ENCODE assay signal across 22 cellular contexts in the genomic region with DNA sequence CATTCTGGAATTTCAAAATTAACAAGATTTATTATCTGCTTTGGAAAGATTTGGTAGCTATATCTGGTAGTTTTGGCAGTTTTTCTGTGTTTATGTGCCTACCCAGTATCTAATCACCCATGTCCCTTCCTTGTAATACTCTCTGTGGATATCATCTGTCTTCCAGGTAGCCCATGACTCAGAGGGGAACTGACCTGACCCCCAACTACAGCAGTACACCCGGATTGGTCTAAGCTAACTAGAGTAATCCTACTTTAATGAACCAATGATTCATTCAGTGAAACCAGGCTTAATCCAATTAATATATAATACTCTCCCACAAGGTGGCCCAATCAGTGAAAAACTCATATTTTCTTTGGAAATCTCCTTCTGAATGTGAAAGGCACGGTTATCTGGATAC.
DNase-seq lines count a peak whose midpoint lies in the region; TF ChIP-seq lines count a peak whose summit lies in the region.
"Had no signal": no experiment of that assay in that cellular context is flagged by ENCODE, and none has a peak within 500 bp of the region (broad histone marks: within the 10 kb centered on the region; RNA-seq: fewer than 3 reads in every experiment).

No MANE protein-coding gene starts in this region.

- H3K27me3 ChIP-seq in mammary epithelial cell (ENCODE audit: insufficient read depth, low read length), result no peaks in the 10 kb centered on the region
- H3K27me3 ChIP-seq: BLaER1 treated with 17β-estradiol and CSF1 and Interleukin-3, amounts not matched to agents 10 nM and 100 nM had no signal

- H4K20me1 ChIP-seq in mammary epithelial cell (ENCODE audit: insufficient read depth, low read length), result no peaks in the 10 kb centered on the region
- H4K20me1 ChIP-seq: BLaER1 treated with 17β-estradiol and CSF1 and Interleukin-3, amounts not matched to agents 10 nM and 100 nM had no signal

- intact Hi-C loops in mammary epithelial cell (cut with micrococcal nuclease), result no loop called here
- intact Hi-C loops in MCF 10A (cut with micrococcal nuclease), result no loop called here

- no peaks in the 10 kb centered on the region for H3K9me3 Mint-ChIP-seq in MCF 10A (ENCODE audit: unreplicated experiment)
- H3K9me3 Mint-ChIP-seq in progenitor cell of endocrine pancreas (ENCODE audit: low read depth), result peaks cover 14% of the 10 kb centered on the region

- H3K36me3 ChIP-seq in mammary epithelial cell (ENCODE audit: insufficient read depth, low read length), result no peaks in the 10 kb centered on the region
- H3K36me3 ChIP-seq: BE2C had no signal

- WGBS in mammary epithelial cell (ENCODE audit: low coverage, missing lambda C conversion rate), result 48% methylated on average over 2 of the region's 2 CpGs

- no peaks in the 10 kb centered on the region for H3K4me1 ChIP-seq in mammary epithelial cell (ENCODE audit: insufficient read depth, low read length)
- H3K4me1 ChIP-seq: BLaER1 treated with 17β-estradiol and CSF1 and Interleukin-3, amounts not matched to agents 10 nM and 100 nM had no signal

- no peak for TF ChIP-seq CTCF in mammary epithelial cell (conservative IDR thresholded peaks at IDR 0.05 in 1 of 2, IDR thresholded peaks at IDR 0.05 in 1 of 2; ENCODE audit: extremely low read depth in 1 of 2, insufficient read depth in 1 of 2, low read depth in 1 of 2, low read length in 2 of 2)
- TF ChIP-seq CTCF in MCF 10A (IDR thresholded peaks at IDR 0.05; ENCODE audit: unreplicated experiment), result no peak
- no peak for TF ChIP-seq CTCF in retinal pigment epithelial cell (conservative IDR thresholded peaks at IDR 0.05; ENCODE audit: low read depth, low read length)
- TF ChIP-seq CTCF in progenitor cell of endocrine pancreas (IDR thresholded peaks at IDR 0.05; ENCODE audit: unreplicated experiment), result no peak

- no peak overlapping the region for H3K9ac ChIP-seq in mammary epithelial cell (ENCODE audit: insufficient read depth, low read length)
- H3K9ac ChIP-seq: BLaER1 treated with 17β-estradiol and CSF1 and Interleukin-3, amounts not matched to agents 10 nM and 100 nM; GM23248 had no signal

- no peak overlapping the region for H3K4me3 Mint-ChIP-seq in MCF 10A (ENCODE audit: unreplicated experiment)
- H3K4me3 Mint-ChIP-seq in progenitor cell of endocrine pancreas (ENCODE audit: low read depth), result no peak overlapping the region
- H3K4me3 Mint-ChIP-seq: CD14-positive monocyte; CD4-positive, alpha-beta T cell; CD8-positive, alpha-beta memory T cell had no signal

- H3K4me1 Mint-ChIP-seq in MCF 10A (ENCODE audit: insufficient read depth, unreplicated experiment) (peaks cover 13% of the 10 kb centered on the region), progenitor cell of endocrine pancreas (ENCODE audit: low read depth) (peaks cover 8% of the 10 kb centered on the region)
- H3K4me1 Mint-ChIP-seq: CD14-positive monocyte; CD8-positive, alpha-beta memory T cell had no signal

- DNase-seq in mammary epithelial cell, result peak; percentile 11
- DNase-seq in MCF 10A (ENCODE audit: unreplicated experiment), result no peak
- peak; percentile 29 for DNase-seq in cerebellar cortex (ENCODE audit: low spot score)
- peak; percentile 31 for DNase-seq in kidney tubule cell (ENCODE audit: low spot score)
- DNase-seq in retinal pigment epithelial cell (ENCODE audit: low read depth), result peak; percentile 94
- no peak for DNase-seq in progenitor cell of endocrine pancreas (ENCODE audit: low spot score, unreplicated experiment)
- DNase-seq in stimulated activated CD4-positive, alpha-beta T cell treated with anti-CD3 and anti-CD28 coated beads, Interleukin-2, amount 100 ng/mL, for 24 hours, result no peak
- DNase-seq in stimulated activated naive CD4-positive, alpha-beta T cell (lab: John Stamatoyannopoulos, UW), result no peak
- DNase-seq: AML-193; BE2C; CD4-positive, alpha-beta T cell; CD8-positive, alpha-beta memory T cell; DMS 273 treated with DMSO at 0.1 percent for 48 hours; DMS79; EL; GF-D8; GM23248; H7; HCEC 1CT had no signal

- H2AFZ ChIP-seq in mammary epithelial cell (ENCODE audit: low read depth, low read length), result no peak overlapping the region
- H2AFZ ChIP-seq: GM23248 had no signal

- peaks cover 2% of the 10 kb centered on the region for H3K9me3 ChIP-seq in mammary epithelial cell (replicated peaks; ENCODE audit: insufficient read depth, low read length)
- H3K9me3 ChIP-seq: BE2C had no signal

- no peak overlapping the region for H3K4me2 ChIP-seq in mammary epithelial cell (ENCODE audit: insufficient read depth, low read depth, low read length)
- H3K4me2 ChIP-seq: BLaER1 treated with 17β-estradiol and CSF1 and Interleukin-3, amounts not matched to agents 10 nM and 100 nM had no signal

- POLR2A ChIA-PET in MCF 10A (lab: Yijun Ruan, JAX), result interaction anchor here (1.2 kb wide), 1 partner anchor 153 kb away, joined by 3 read pairs; no protein-coding TSS in a partner anchor

- no peaks in the 10 kb centered on the region for H3K36me3 Mint-ChIP-seq in MCF 10A (ENCODE audit: insufficient read depth, unreplicated experiment)
- peaks cover 4% of the 10 kb centered on the region for H3K36me3 Mint-ChIP-seq in progenitor cell of endocrine pancreas (ENCODE audit: insufficient read depth)
- H3K36me3 Mint-ChIP-seq: CD14-positive monocyte; CD8-positive, alpha-beta memory T cell had no signal

- H3K27me3 Mint-ChIP-seq in MCF 10A (ENCODE audit: insufficient read depth, unreplicated experiment) (no peaks in the 10 kb centered on the region), progenitor cell of endocrine pancreas (peaks cover 5% of the 10 kb centered on the region)

- no TSS peak for BruUV-seq in mammary epithelial cell (replicated peaks; lab: Mats Ljungman, UMichigan)
- BruUV-seq in MCF 10A (replicated peaks; lab: Mats Ljungman, UMichigan), result no TSS peak

- H3K27ac Mint-ChIP-seq in MCF 10A (ENCODE audit: low read depth, unreplicated experiment), result no peak overlapping the region
- no peak overlapping the region for H3K27ac Mint-ChIP-seq in progenitor cell of endocrine pancreas
- H3K27ac Mint-ChIP-seq: CD14-positive monocyte; CD4-positive, alpha-beta T cell; CD8-positive, alpha-beta memory T cell had no signal

- CTCF ChIA-PET in mammary epithelial cell (lab: Charles Lee; ENCODE audit: low non-redundant PET), result no interaction called here
- CTCF ChIA-PET in MCF 10A (lab: Yijun Ruan, JAX), result no interaction called here

- dilution Hi-C loops in mammary epithelial cell (cut with HindIII; ENCODE audit: low sequenced_read_pairs), result no loop called here

- H3K27ac ChIP-seq in mammary epithelial cell (ENCODE audit: insufficient read depth, low read depth, low read length), result no peak overlapping the region
- H3K27ac ChIP-seq: 22Rv1; BLaER1 treated with 17β-estradiol and CSF1 and Interleukin-3, amounts not matched to agents 10 nM and 100 nM; GM23248 had no signal

- H3K4me3 ChIP-seq in mammary epithelial cell (replicated peaks in 1 of 3; ENCODE audit: insufficient read depth in 1 of 3, low read depth in 2 of 3, low read length in 3 of 3) (no peak overlapping the region), retinal pigment epithelial cell (ENCODE audit: low read length) (no peak overlapping the region)
- H3K4me3 ChIP-seq: BLaER1 treated with 17β-estradiol and CSF1 and Interleukin-3, amounts not matched to agents 10 nM and 100 nM; GM23248 had no signal

- in situ Hi-C loops in mammary epithelial cell (cut with MboI; ENCODE audit: low sequenced_read_pairs in 2 of 2), result no loop called here

- no peaks in the 10 kb centered on the region for H3K79me2 ChIP-seq in mammary epithelial cell (ENCODE audit: insufficient read depth, low read length)

Comparison
In these comparisons a context has a peak if more than half of its experiments do, and no peak if none do; other contexts are left out.
1. DNase-seq: peak in mammary epithelial cell (single experiment), cerebellar cortex (single experiment), kidney tubule cell (single experiment) and retinal pigment epithelial cell (single experiment); none in MCF 10A (single experiment), progenitor cell of endocrine pancreas (single experiment), stimulated activated CD4-positive, alpha-beta T cell treated with anti-CD3 and anti-CD28 coated beads, Interleukin-2, amount 100 ng/mL, for 24 hours (0 of 2) and stimulated activated naive CD4-positive, alpha-beta T cell (0 of 6).